13 cellular contexts compared by ENCODE assay signal in the genomic region with DNA sequence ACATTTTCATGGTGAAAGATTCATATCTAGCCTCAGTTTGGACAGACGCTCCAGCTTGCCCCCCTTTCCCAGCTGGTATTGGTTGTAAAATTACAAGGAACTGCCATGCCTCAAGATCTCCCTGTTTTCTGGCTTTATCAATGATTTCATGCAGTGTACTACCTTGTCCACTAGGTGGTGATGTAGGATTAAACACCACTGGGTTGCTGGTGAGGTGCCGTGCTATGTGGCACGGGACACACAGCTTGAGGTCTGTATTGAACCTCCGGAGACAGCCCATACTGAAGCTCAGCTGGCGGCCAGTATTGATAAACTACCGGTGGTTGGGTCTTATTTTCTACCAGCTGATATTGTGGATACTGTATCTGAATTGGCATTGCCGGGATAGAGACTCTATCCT. TPM values are rescaled to one million over a fixed set of nuclear protein-coding genes. Genes with fewer than 3 reads are reported as not detected.
DNase-seq lines count a peak whose midpoint lies in the region; ATAC-seq and TF ChIP-seq lines count a peak whose summit lies in the region.
"Not testable (repeated sequence)": the region's sequence is repeated elsewhere in the genome, so short reads cannot be mapped to it uniquely, and the experiment has no call there.
"Had no signal": no experiment of that assay in that cellular context is flagged by ENCODE, and none has a peak within 500 bp of the region (broad histone marks: within the 10 kb centered on the region; RNA-seq: fewer than 3 reads in every experiment).

No MANE protein-coding gene starts in this region.

- not testable (repeated sequence) for H3K9ac ChIP-seq in H9 (ENCODE audit: extremely low read depth, insufficient read length, low read length)

- H2BK120ac ChIP-seq in H9 (ENCODE audit: low read depth, low read length, poor library complexity, severe bottlenecking) = not testable (repeated sequence)

- not testable (repeated sequence) for H4K20me1 ChIP-seq in H9 (ENCODE audit: control insufficient read depth, insufficient read depth, insufficient read length)

- peaks cover 12% of the 10 kb centered on the region for H3K9me3 ChIP-seq in H9 (ENCODE audit: control insufficient read depth, low read depth, low read length)

- H2BK12ac ChIP-seq in H9 (ENCODE audit: insufficient read length, low read depth, low read length) = not testable (repeated sequence)

- not testable (repeated sequence) for H3K27me3 Mint-ChIP-seq in H9 (ENCODE audit: low read depth); activated CD4-positive, alpha-beta T cell treated with anti-CD3 and anti-CD28 coated beads for 36 hours; glutamatergic neuron (ENCODE audit: unreplicated experiment)
- H3K27me3 Mint-ChIP-seq in type B pancreatic cell = peaks cover 10% of the 10 kb centered on the region

- not testable (repeated sequence) for H3T11ph ChIP-seq in H9 (ENCODE audit: low read length)

- not testable (repeated sequence) for H4K91ac ChIP-seq in H9 (ENCODE audit: insufficient read length, low read depth, low read length)

- H3K27ac Mint-ChIP-seq in H9; activated CD4-positive, alpha-beta T cell treated with anti-CD3 and anti-CD28 coated beads for 36 hours; glutamatergic neuron (ENCODE audit: unreplicated experiment); type B pancreatic cell: not testable (repeated sequence)

- not testable (repeated sequence) for H2BK20ac ChIP-seq in H9 (ENCODE audit: low read depth, low read length, poor library complexity, severe bottlenecking)

- not testable (repeated sequence) for H2BK5ac ChIP-seq in H9 (ENCODE audit: insufficient read length, low read length)

- H2AK5ac ChIP-seq in H9 (ENCODE audit: insufficient read length, low read length) = not testable (repeated sequence)

- H4K5ac ChIP-seq in H9 (ENCODE audit: insufficient read length, low read depth, low read length) = not testable (repeated sequence)

- peaks cover 8 to 13% of the 10 kb centered on the region in 2 experiments for H3K4me1 Mint-ChIP-seq in H9
- not testable (repeated sequence) for H3K4me1 Mint-ChIP-seq in activated CD4-positive, alpha-beta T cell treated with anti-CD3 and anti-CD28 coated beads for 36 hours; glutamatergic neuron (ENCODE audit: low read depth, unreplicated experiment); type B pancreatic cell (ENCODE audit: unreplicated experiment)

- H4K8ac ChIP-seq in H9 (replicated peaks; ENCODE audit: insufficient read length, low read depth, low read length) = not testable (repeated sequence)

- not testable (repeated sequence) for H3K23me2 ChIP-seq in H9 (ENCODE audit: insufficient read length, low read depth, low read length, poor library complexity, severe bottlenecking)

- not testable (repeated sequence) for H3K4ac ChIP-seq in H9 (ENCODE audit: low read depth, low read length)

- H3K4me3 Mint-ChIP-seq in H9; activated CD4-positive, alpha-beta T cell treated with anti-CD3 and anti-CD28 coated beads for 36 hours; glutamatergic neuron (ENCODE audit: unreplicated experiment); type B pancreatic cell: not testable (repeated sequence)

- H3K36me3 Mint-ChIP-seq in H9 (ENCODE audit: insufficient read depth in 1 of 3, low read depth in 3 of 3); activated CD4-positive, alpha-beta T cell treated with anti-CD3 and anti-CD28 coated beads for 36 hours (ENCODE audit: low read depth); glutamatergic neuron (ENCODE audit: unreplicated experiment); type B pancreatic cell: not testable (repeated sequence)

- H3K56ac ChIP-seq in H9 (ENCODE audit: insufficient read length, low read depth, low read length) = not testable (repeated sequence)

- peak; percentile 55 for DNase-seq in DMS53 (lab: John Stamatoyannopoulos, UW)
- DNase-seq in H9; glutamatergic neuron; type B pancreatic cell (ENCODE audit: extremely low spot score, unreplicated experiment): not testable (repeated sequence)
- peak; percentile 33 for DNase-seq in M059J (ENCODE audit: low read depth)
- peak; percentile 25 for DNase-seq in NCI-H2196 (lab: John Stamatoyannopoulos, UW; ENCODE audit: unreplicated experiment)
- DNase-seq in RPMI8226 = peak; percentile 68
- DNase-seq in activated CD4-positive, alpha-beta T cell treated with anti-CD3 and anti-CD28 coated beads for 36 hours = peak; percentile 9

- not testable (repeated sequence) for H3K79me1 ChIP-seq in H9 (ENCODE audit: insufficient read depth, low read depth, low read length, poor library complexity, severe bottlenecking)

- not testable (repeated sequence) for H2BK15ac ChIP-seq in H9 (ENCODE audit: low read depth, low read length)

- not testable (repeated sequence) for H3K4me1 ChIP-seq in H9 (ENCODE audit: insufficient read depth, low read length)

- TF ChIP-seq CTCF in H9 (conservative IDR thresholded peaks at IDR 0.05) = peak; percentile 62
- peak; percentile 37 for TF ChIP-seq CTCF in glutamatergic neuron (IDR thresholded peaks at IDR 0.05; ENCODE audit: partially characterized antibody, unreplicated experiment)
- peak; percentile 56 for TF ChIP-seq CTCF in type B pancreatic cell (conservative IDR thresholded peaks at IDR 0.05)

- H3K27me3 ChIP-seq in H9 (ENCODE audit: insufficient read depth, low read length) = not testable (repeated sequence)

- CTCF ChIA-PET in activated CD4-positive, alpha-beta T cell treated with anti-CD3 and anti-CD28 coated beads for 36 hours (lab: Charles Lee) = interaction anchor here (0.6 kb wide), 1 partner anchor 505 kb away, joined by 3 read pairs; no protein-coding TSS in a partner anchor

- peaks cover 33 to 34% of the 10 kb centered on the region in 2 experiments for H3K9me3 Mint-ChIP-seq in H9
- H3K9me3 Mint-ChIP-seq in activated CD4-positive, alpha-beta T cell treated with anti-CD3 and anti-CD28 coated beads for 36 hours (ENCODE audit: low read depth) = peaks cover 18% of the 10 kb centered on the region
- not testable (repeated sequence) for H3K9me3 Mint-ChIP-seq in glutamatergic neuron (ENCODE audit: unreplicated experiment); type B pancreatic cell

- intact Hi-C loops in activated CD4-positive, alpha-beta T cell treated with anti-CD3 and anti-CD28 coated beads for 36 hours (cut with DNase I, micrococcal nuclease) = not testable (repeated sequence)

- not testable (repeated sequence) for H3K27ac ChIP-seq in H9 (ENCODE audit: insufficient read length, low read depth, low read length)

- not testable (repeated sequence) for H3K79me2 ChIP-seq in H9 (ENCODE audit: insufficient read depth, low read length)

- H3K23ac ChIP-seq in H9 (ENCODE audit: insufficient read length, low read depth, low read length) = not testable (repeated sequence)

- WGBS in H9 (ENCODE audit: extremely low coverage, insufficient read length, low lambda C conversion rate) = no CpG with 5 or more reads among the region's 7 CpGs

- H3K18ac ChIP-seq in H9 (ENCODE audit: insufficient read length, low read depth, low read length) = not testable (repeated sequence)

- not testable (repeated sequence) for H2AFZ ChIP-seq in H9 (ENCODE audit: low read length)

- ATAC-seq in activated CD4-positive, alpha-beta T cell treated with anti-CD3 and anti-CD28 coated beads for 36 hours = not testable (repeated sequence)

- POLR2A ChIA-PET in activated CD4-positive, alpha-beta T cell treated with anti-CD3 and anti-CD28 coated beads for 36 hours (lab: Charles Lee) = not testable (repeated sequence)

- not testable (repeated sequence) for H3K4me2 ChIP-seq in H9 (ENCODE audit: insufficient read depth, insufficient read length, low read length)

- not testable (repeated sequence) for H3K14ac ChIP-seq in H9 (ENCODE audit: insufficient read depth, low read length)

RNA-seq across cellular contexts. Expression of gene PRAMEF1, which starts 7.4 kb away (rescaled TPM):
- total RNA-seq in H9 (2021) (not detected in 2 replicates), glutamatergic neuron (ENCODE audit: unreplicated experiment) (0.44 TPM), type B pancreatic cell (ENCODE audit: low replicate concordance) (not detected in 2 replicates)
- total RNA-seq in M059J (2014; rRNA removed; shearing (Covaris generic)) = not detected in 2 replicates
- not detected for total RNA-seq in activated CD4-positive, alpha-beta T cell treated with anti-CD3 and anti-CD28 coated beads for 36 hours
- total RNA-seq: cardiac muscle cell, dermis microvascular lymphatic vessel endothelial cell, left ventricle myocardium inferior, suprapubic skin had no signal

RNA-seq across cellular contexts. Expression of gene PRAMEF12, which starts 10.2 kb away (rescaled TPM):
- not detected in 2 replicates for total RNA-seq in H9 (2021)
- total RNA-seq in M059J (2014; rRNA removed; shearing (Covaris generic)) = not detected in 2 replicates
- not detected for total RNA-seq in activated CD4-positive, alpha-beta T cell treated with anti-CD3 and anti-CD28 coated beads for 36 hours
- total RNA-seq in glutamatergic neuron (ENCODE audit: unreplicated experiment) = 0.54 TPM
- not detected in 2 replicates for total RNA-seq in type B pancreatic cell (ENCODE audit: low replicate concordance)
- total RNA-seq: cardiac muscle cell, dermis microvascular lymphatic vessel endothelial cell, left ventricle myocardium inferior, renal cortical epithelial cell, suprapubic skin had no signal

RNA-seq across cellular contexts. Expression of gene CFAP107, which starts 37.8 kb away (rescaled TPM):
- total RNA-seq in H9 (2021) (not detected in 2 replicates), glutamatergic neuron (ENCODE audit: unreplicated experiment) (not detected), type B pancreatic cell (ENCODE audit: low replicate concordance) (1.4 and 2.7 TPM in 2 replicates)
- not detected in 2 replicates for total RNA-seq in M059J (2014; rRNA removed; shearing (Covaris generic))
- total RNA-seq in activated CD4-positive, alpha-beta T cell treated with anti-CD3 and anti-CD28 coated beads for 36 hours = not detected
- total RNA-seq: cardiac muscle cell, dermis microvascular lymphatic vessel endothelial cell, left ventricle myocardium inferior, renal cortical epithelial cell had no signal

RNA-seq across cellular contexts. Expression of gene PRAMEF11, which starts 47.4 kb away (rescaled TPM):
- not detected in 2 replicates for total RNA-seq in H9 (2021)
- not detected in 2 replicates for total RNA-seq in M059J (2014; rRNA removed; shearing (Covaris generic))
- total RNA-seq in activated CD4-positive, alpha-beta T cell treated with anti-CD3 and anti-CD28 coated beads for 36 hours = not detected
- not detected for total RNA-seq in glutamatergic neuron (ENCODE audit: unreplicated experiment)
- total RNA-seq in type B pancreatic cell (ENCODE audit: low replicate concordance) = not detected in 2 replicates
- total RNA-seq: cardiac muscle cell, dermis microvascular lymphatic vessel endothelial cell, left ventricle myocardium inferior, renal cortical epithelial cell, suprapubic skin had no signal
